ENCODE assay signal across 9 cellular contexts in the genomic region with DNA sequence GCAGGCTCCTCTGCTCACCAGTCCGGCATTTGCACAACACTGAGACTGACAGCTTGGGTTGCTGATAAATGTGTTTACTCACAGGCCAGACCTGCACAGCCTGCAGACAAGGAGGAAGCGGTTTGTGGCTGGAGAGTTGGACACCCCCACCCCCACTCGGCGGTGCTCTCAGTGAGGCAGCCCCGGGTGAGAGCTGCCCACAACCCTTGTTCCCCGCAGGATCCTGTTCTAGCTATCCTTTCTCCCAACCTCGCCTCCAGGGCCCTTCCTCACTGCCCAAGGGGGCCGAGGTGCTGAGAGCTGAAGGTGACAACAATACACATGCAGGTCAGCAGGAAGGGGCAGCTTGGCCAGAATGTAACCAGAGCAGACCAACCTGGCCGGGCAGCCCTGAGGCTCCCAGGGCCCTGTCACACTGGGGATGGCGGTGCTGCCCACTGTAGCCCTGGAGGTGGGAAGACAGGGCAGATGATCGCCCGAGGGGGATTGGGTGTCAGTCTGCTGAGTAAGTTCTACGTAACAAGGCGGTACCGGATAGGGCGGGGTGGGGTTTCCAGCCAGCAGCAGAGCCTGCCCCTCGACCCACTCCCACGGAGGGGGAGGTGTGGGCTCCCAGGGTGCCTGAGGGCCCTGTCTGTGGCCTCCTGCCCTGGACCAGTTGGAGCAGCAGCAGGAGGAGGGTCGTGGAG. TPM values are rescaled to one million over a fixed set of nuclear protein-coding genes. Genes with fewer than 3 reads are reported as not detected.
DNase-seq lines count a peak whose midpoint lies in the region; ATAC-seq and TF ChIP-seq lines count a peak whose summit lies in the region.
"Had no signal": no experiment of that assay in that cellular context is flagged by ENCODE, and none has a peak within 500 bp of the region (broad histone marks: within the 10 kb centered on the region; RNA-seq: fewer than 3 reads in every experiment).

No MANE protein-coding gene starts in this region.

- H3K27me3 ChIP-seq in Caco-2 (replicated peaks; ENCODE audit: control insufficient read depth, insufficient read depth, low read length) (no peaks in the 10 kb centered on the region), H7 (ENCODE audit: control insufficient read depth, insufficient read depth, low read length) (peaks cover 8% of the 10 kb centered on the region)

- H3K27me3 Mint-ChIP-seq in Caco-2 (ENCODE audit: insufficient read depth, unreplicated experiment) = no peaks in the 10 kb centered on the region

- no TSS peak for BruUV-seq in Caco-2 (replicated peaks; lab: Mats Ljungman, UMichigan)

- H3K4me1 ChIP-seq in Caco-2 = peaks cover 53% of the 10 kb centered on the region
- H3K4me1 ChIP-seq: gastrocnemius medialis had no signal

- DNase-seq in Caco-2 = peak; percentile 80 to 86
- DNase-seq in HuH-7.5 (ENCODE audit: low spot score) = peak; percentile 95
- DNase-seq in activated CD4-positive, alpha-beta T cell treated with anti-CD3 and anti-CD28 coated beads for 48 hours = peak; percentile 50
- peak; percentile 77 for DNase-seq in fibroblast of villous mesenchyme (ENCODE audit: low read depth)
- DNase-seq in NCI-H345 treated with DMSO at 0.1 percent for 48 hours (lab: John Stamatoyannopoulos, UW; ENCODE audit: unreplicated experiment) = no peak
- DNase-seq in H7 = no peak

- no peaks in the 10 kb centered on the region for H3K9me3 ChIP-seq in Caco-2
- H3K9me3 ChIP-seq: gastrocnemius medialis had no signal

- no peak overlapping the region for H3K4me3 ChIP-seq in Caco-2 (ENCODE audit: low read depth, low read length)
- H3K4me3 ChIP-seq in fibroblast of villous mesenchyme (ENCODE audit: low read depth, low read length) = no peak overlapping the region
- H3K4me3 ChIP-seq in skin epidermis = no peak overlapping the region
- H3K4me3 ChIP-seq in H7 (ENCODE audit: insufficient read depth, low read depth, low read length) = no peak overlapping the region
- H3K4me3 ChIP-seq: gastrocnemius medialis had no signal

- CTCF ChIA-PET in Caco-2 (lab: Charles Lee) = interaction anchor here (0.5 to 1.5 kb wide), 8 partner anchors 8 to 489 kb away, joined by 3 to 7 read pairs (median 4); no protein-coding TSS in a partner anchor

- peak overlapping the region; percentile 33 for H3K4me3 Mint-ChIP-seq in Caco-2 (ENCODE audit: unreplicated experiment)

- peak overlapping the region; percentile 74 for H3K27ac Mint-ChIP-seq in Caco-2 (ENCODE audit: unreplicated experiment)

- intact Hi-C loops in Caco-2 (cut with micrococcal nuclease; ENCODE audit: unreplicated experiment) = loop anchor here (1.0 to 2.0 kb wide), 3 partner anchors 22 to 31 kb away; no protein-coding TSS in a partner anchor

- TF ChIP-seq CTCF in Caco-2 (IDR thresholded peaks at IDR 0.05; ENCODE audit: insufficient read depth in 1 of 2, low read depth in 1 of 2, low read length in 1 of 2, severe bottlenecking in 1 of 2, unreplicated experiment in 1 of 2) (no peak), fibroblast of villous mesenchyme (IDR thresholded peaks at IDR 0.05; ENCODE audit: insufficient read depth, low read depth, low read length) (no peak)

- H3K27ac ChIP-seq in skin epidermis = peak overlapping the region in 20 of 21 experiments; percentile 9 to 93 (median 66)
- H3K27ac ChIP-seq: gastrocnemius medialis had no signal

- POLR2A ChIA-PET in Caco-2 (lab: Charles Lee) = interaction anchor here (0.6 to 1.1 kb wide), 3 partner anchors 29 to 79 kb away, joined by 3 to 5 read pairs (median 4); a partner anchor contains a TSS

- peaks cover 11% of the 10 kb centered on the region for H3K4me1 Mint-ChIP-seq in Caco-2 (ENCODE audit: low read depth, unreplicated experiment)

- peak; percentile 33 for ATAC-seq in GM19463 (IDR thresholded peaks at IDR 0.05; ENCODE audit: unreplicated experiment)
- ATAC-seq: gastrocnemius medialis had no signal

- peaks cover 37% of the 10 kb centered on the region for H3K36me3 Mint-ChIP-seq in Caco-2 (ENCODE audit: insufficient read depth, unreplicated experiment)

- H3K36me3 ChIP-seq in Caco-2 (ENCODE audit: control insufficient read depth, insufficient read depth, low read length) (peaks cover 7% of the 10 kb centered on the region), H7 (replicated peaks; ENCODE audit: control insufficient read depth, insufficient read depth, low read length) (peaks cover 7% of the 10 kb centered on the region)

- no peaks in the 10 kb centered on the region for H3K9me3 Mint-ChIP-seq in Caco-2 (ENCODE audit: unreplicated experiment)

RNA-seq across cellular contexts. Expression of a gene that starts 2.1 kb away (rescaled TPM):
- total RNA-seq in Caco-2 (2022) (13.4 and 16.8 TPM in 2 replicates), fibroblast of villous mesenchyme (2.3 and 7.8 TPM in 2 replicates)
- total RNA-seq in H7 (2014; rRNA removed; shearing (Covaris generic)) = 1.3 and 1.9 TPM in 2 replicates

RNA-seq across cellular contexts. Expression of a gene that starts 30.0 kb away (rescaled TPM):
- total RNA-seq in Caco-2 (2022) (92.2 and 93.3 TPM in 2 replicates), fibroblast of villous mesenchyme (56.7 and 66.9 TPM in 2 replicates)
- 46.4 and 47.1 TPM in 2 replicates for total RNA-seq in H7 (2014; rRNA removed; shearing (Covaris generic))

RNA-seq across cellular contexts. Expression of a gene that starts 30.0 kb away (rescaled TPM):
- 98.5 and 112 TPM in 2 replicates for total RNA-seq in Caco-2 (2022)
- 21.2 and 27.1 TPM in 2 replicates for total RNA-seq in fibroblast of villous mesenchyme
- total RNA-seq in H7 (2014; rRNA removed; shearing (Covaris generic)) = 46.9 and 48.7 TPM in 2 replicates

RNA-seq across cellular contexts. Expression of a gene that starts 41.1 kb away (rescaled TPM):
- total RNA-seq in Caco-2 (2022) (0.12 TPM in 1 of 2 replicates, not detected in the other), fibroblast of villous mesenchyme (not detected in 2 replicates)
- total RNA-seq in H7 (2014; rRNA removed; shearing (Covaris generic)) = 25.0 and 29.2 TPM in 2 replicates

RNA-seq across cellular contexts. Expression of a gene that starts 48.7 kb away (rescaled TPM):
- total RNA-seq in Caco-2 (2022) = not detected in 2 replicates
- not detected in 2 replicates for total RNA-seq in fibroblast of villous mesenchyme
- 8.8 and 13.4 TPM in 2 replicates for total RNA-seq in H7 (2014; rRNA removed; shearing (Covaris generic))
- total RNA-seq: gastrocnemius medialis had no signal

Comparison
In these comparisons a context has a peak if more than half of its experiments do, and no peak if none do; other contexts are left out.
1. DNase-seq: peak in Caco-2 (2 of 2), HuH-7.5 (single experiment), activated CD4-positive, alpha-beta T cell treated with anti-CD3 and anti-CD28 coated beads for 48 hours (single experiment) and fibroblast of villous mesenchyme (single experiment); none in NCI-H345 treated with DMSO at 0.1 percent for 48 hours (single experiment) and H7 (single experiment).